In the genomic region with DNA sequence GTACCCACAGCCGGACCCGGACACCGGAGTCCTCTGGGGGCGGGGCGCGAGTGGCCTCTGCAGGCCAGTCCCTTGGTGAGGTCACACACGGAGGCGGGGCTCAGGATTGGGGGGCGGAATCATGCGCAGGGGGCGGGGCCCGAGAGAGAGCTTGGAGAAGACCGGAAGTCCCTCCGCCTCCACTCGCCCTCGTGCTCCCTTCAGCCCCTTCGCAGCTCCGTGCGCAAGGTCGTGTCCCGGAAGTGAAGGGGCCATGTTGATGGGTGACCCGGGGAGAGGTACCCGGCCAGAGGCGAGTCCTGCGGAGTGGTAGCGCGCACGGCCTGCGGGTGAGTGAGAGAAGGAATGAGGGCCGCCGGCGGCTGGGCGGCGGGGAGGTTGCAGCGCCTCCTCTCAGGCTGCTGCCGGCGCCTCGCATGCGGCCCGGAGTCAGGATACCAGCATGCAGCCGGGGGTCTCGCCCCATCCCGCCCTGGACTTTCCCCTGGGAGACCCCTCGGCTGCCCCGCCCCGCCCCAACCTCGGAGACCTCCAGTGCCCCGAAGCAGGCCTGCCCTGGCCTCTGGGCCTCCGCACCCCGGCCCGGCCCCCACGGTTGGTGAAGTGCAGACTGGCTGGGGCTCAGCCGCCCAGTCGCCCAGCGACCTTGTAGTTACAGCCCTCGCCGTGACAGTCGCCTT, we compare ENCODE assay signal across 1 cellular context.
TF ChIP-seq lines count a peak whose summit lies in the region.

Gene MIEF1, plus strand, starts transcription at position 182 of the 680 bp plus-strand sequence. CDS start 9,005 bp downstream, outside the sequence.

TF ChIP-seq in HEK293, 187 proteins besides CTCF, POLR2A, EP300 and RAD21 (continued from another document):
- no peak for TF ChIP-seq INSM2 (tag by site-specific recombination; IDR thresholded peaks at IDR 0.05)
- TF ChIP-seq, protein P1, sequence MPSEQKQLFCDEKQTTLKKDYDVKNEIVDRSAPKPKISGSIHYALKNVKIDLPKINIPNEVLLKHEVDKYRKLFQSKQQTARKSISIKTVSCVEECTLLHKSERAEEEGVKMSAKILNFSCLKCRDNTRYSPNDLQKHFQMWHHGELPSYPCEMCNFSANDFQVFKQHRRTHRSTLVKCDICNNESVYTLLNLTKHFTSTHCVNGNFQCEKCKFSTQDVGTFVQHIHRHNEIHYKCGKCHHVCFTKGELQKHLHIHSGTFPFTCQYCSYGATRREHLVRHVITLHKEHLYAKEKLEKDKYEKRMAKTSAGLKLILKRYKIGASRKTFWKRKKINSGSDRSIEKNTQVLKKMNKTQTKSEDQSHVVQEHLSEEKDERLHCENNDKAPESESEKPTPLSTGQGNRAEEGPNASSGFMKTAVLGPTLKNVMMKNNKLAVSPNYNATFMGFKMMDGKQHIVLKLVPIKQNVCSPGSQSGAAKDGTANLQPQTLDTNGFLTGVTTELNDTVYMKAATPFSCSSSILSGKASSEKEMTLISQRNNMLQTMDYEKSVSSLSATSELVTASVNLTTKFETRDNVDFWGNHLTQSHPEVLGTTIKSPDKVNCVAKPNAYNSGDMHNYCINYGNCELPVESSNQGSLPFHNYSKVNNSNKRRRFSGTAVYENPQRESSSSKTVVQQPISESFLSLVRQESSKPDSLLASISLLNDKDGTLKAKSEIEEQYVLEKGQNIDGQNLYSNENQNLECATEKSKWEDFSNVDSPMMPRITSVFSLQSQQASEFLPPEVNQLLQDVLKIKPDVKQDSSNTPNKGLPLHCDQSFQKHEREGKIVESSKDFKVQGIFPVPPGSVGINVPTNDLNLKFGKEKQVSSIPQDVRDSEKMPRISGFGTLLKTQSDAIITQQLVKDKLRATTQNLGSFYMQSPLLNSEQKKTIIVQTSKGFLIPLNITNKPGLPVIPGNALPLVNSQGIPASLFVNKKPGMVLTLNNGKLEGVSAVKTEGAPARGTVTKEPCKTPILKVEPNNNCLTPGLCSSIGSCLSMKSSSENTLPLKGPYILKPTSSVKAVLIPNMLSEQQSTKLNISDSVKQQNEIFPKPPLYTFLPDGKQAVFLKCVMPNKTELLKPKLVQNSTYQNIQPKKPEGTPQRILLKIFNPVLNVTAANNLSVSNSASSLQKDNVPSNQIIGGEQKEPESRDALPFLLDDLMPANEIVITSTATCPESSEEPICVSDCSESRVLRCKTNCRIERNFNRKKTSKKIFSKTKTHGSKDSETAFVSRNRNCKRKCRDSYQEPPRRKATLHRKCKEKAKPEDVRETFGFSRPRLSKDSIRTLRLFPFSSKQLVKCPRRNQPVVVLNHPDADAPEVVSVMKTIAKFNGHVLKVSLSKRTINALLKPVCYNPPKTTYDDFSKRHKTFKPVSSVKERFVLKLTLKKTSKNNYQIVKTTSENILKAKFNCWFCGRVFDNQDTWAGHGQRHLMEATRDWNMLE (tag by site-specific recombination; conservative IDR thresholded peaks at IDR 0.05; ENCODE audit: low read depth), result peak; percentile 78
- TF ChIP-seq HOXC10 (CRISPR knock-in tag; IDR thresholded peaks at IDR 0.05), result 0 out of 2 replicates have a peak, but pooled peaks have one; percentile 62
- no peak for TF ChIP-seq ZNF133 (tag by site-specific recombination; IDR thresholded peaks at IDR 0.05)
- peak; percentile 62; the same call in 1 of the 2 replicates for TF ChIP-seq KLF8 (tag by site-specific recombination; IDR thresholded peaks at IDR 0.05)
- no peak for TF ChIP-seq ZNF660 (tag by site-specific recombination; IDR thresholded peaks at IDR 0.05)
- no peak for TF ChIP-seq ZNF132 (tag by site-specific recombination; IDR thresholded peaks at IDR 0.05; ENCODE audit: borderline replicate concordance)
- peak; percentile 100 for TF ChIP-seq ZXDB (tag by site-specific recombination; IDR thresholded peaks at IDR 0.05)
- TF ChIP-seq ZBTB21 (tag by site-specific recombination; IDR thresholded peaks at IDR 0.05), result peak; percentile 62; the same call in 1 of the 2 replicates
- TF ChIP-seq, protein P2, sequence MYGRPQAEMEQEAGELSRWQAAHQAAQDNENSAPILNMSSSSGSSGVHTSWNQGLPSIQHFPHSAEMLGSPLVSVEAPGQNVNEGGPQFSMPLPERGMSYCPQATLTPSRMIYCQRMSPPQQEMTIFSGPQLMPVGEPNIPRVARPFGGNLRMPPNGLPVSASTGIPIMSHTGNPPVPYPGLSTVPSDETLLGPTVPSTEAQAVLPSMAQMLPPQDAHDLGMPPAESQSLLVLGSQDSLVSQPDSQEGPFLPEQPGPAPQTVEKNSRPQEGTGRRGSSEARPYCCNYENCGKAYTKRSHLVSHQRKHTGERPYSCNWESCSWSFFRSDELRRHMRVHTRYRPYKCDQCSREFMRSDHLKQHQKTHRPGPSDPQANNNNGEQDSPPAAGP (tag by site-specific recombination; IDR thresholded peaks at IDR 0.05), result no peak
- peak; percentile 76 for TF ChIP-seq ZBTB20 (tag by site-specific recombination; IDR thresholded peaks at IDR 0.05)
- peak; percentile 35 for TF ChIP-seq ZNF335 (tag by site-specific recombination; conservative IDR thresholded peaks at IDR 0.05)
- 0 out of 2 replicates have a peak, but pooled peaks have one; percentile 17 for TF ChIP-seq PBX3 (CRISPR knock-in tag; IDR thresholded peaks at IDR 0.05)
- no peak for TF ChIP-seq ZFP37 (tag by site-specific recombination; IDR thresholded peaks at IDR 0.05)
- TF ChIP-seq AEBP2 (tag by site-specific recombination; IDR thresholded peaks at IDR 0.05; ENCODE audit: borderline replicate concordance), result no peak
- TF ChIP-seq ZNF639 (tag by site-specific recombination; IDR thresholded peaks at IDR 0.05), result no peak
- no peak for TF ChIP-seq ZNF514 (tag by site-specific recombination; IDR thresholded peaks at IDR 0.05)
- TF ChIP-seq ZBTB7A (tag by site-specific recombination; IDR thresholded peaks at IDR 0.05; ENCODE audit: low read depth), result 0 out of 2 replicates have a peak, but pooled peaks have one; percentile 70
- TF ChIP-seq KLF9 (tag by site-specific recombination; IDR thresholded peaks at IDR 0.05; ENCODE audit: low read depth), result peak; percentile 95
- no peak for TF ChIP-seq ZNF785 (tag by site-specific recombination; IDR thresholded peaks at IDR 0.05)
- TF ChIP-seq ZNF302 (tag by site-specific recombination; IDR thresholded peaks at IDR 0.05; ENCODE audit: low read depth), result no peak
